22 cellular contexts compared by ENCODE assay signal in genomic region chr2:38068228-38068627, GRCh38. TPM values are rescaled to one million over a fixed set of nuclear protein-coding genes. Genes with fewer than 3 reads are reported as not detected.
DNase-seq lines count a peak whose midpoint lies in the region; ATAC-seq and TF ChIP-seq lines count a peak whose summit lies in the region.
"Had no signal": no experiment of that assay in that cellular context is flagged by ENCODE, and none has a peak within 500 bp of the region (broad histone marks: within the 10 kb centered on the region; RNA-seq: fewer than 3 reads in every experiment).

No MANE protein-coding gene starts in this region.

- 48 to 54% methylated on average over 4 of the region's 4 CpGs for WGBS in GM23248 (ENCODE audit: low coverage in 1 of 2, low lambda C conversion rate in 2 of 2, missing lambda C conversion rate in 2 of 2), 2 experiments
- WGBS in testis, 2 donors = 51 to 56% methylated on average over 4 of the region's 4 CpGs

- ATAC-seq in HG03097 (IDR thresholded peaks at IDR 0.05; ENCODE audit: low FRiP score, unreplicated experiment) = no peak
- ATAC-seq: foreskin keratinocyte; left cardiac atrium; naive thymus-derived CD8-positive, alpha-beta T cell; right lobe of liver; stimulated activated naive CD8-positive, alpha-beta T cell treated with anti-CD3 and anti-CD28 coated beads, Interleukin-15, amount 100 ng/mL, for 72 hours had no signal

- TF ChIP-seq POLR2A in testis (IDR thresholded peaks at IDR 0.05) = no peak

- no peaks in the 10 kb centered on the region for H4K20me1 ChIP-seq in GM23248 (ENCODE audit: insufficient read depth)

- peaks cover 12% of the 10 kb centered on the region; the same call in 1 of the 2 replicates for H3K36me3 ChIP-seq in GM23248 (ENCODE audit: low read depth)
- no peaks in the 10 kb centered on the region for H3K36me3 ChIP-seq in testis (ENCODE audit: low read depth, missing control alignments)
- H3K36me3 ChIP-seq: right lobe of liver, WERI-Rb-1 had no signal

- H3K9me3 ChIP-seq in GM23248 (ENCODE audit: low read depth) = no peaks in the 10 kb centered on the region
- no peaks in the 10 kb centered on the region for H3K9me3 ChIP-seq in testis
- H3K9me3 ChIP-seq: right lobe of liver had no signal

- H3K27me3 ChIP-seq in GM23248 (replicated peaks; ENCODE audit: insufficient read depth) = no peaks in the 10 kb centered on the region
- no peaks in the 10 kb centered on the region for H3K27me3 ChIP-seq in testis
- H3K27me3 ChIP-seq: right lobe of liver had no signal

- peaks cover 6% of the 10 kb centered on the region for H3K4me1 ChIP-seq in GM23248 (ENCODE audit: insufficient read depth)
- no peaks in the 10 kb centered on the region for H3K4me1 ChIP-seq in testis
- H3K4me1 ChIP-seq: foreskin keratinocyte, right lobe of liver had no signal

- H3K27ac ChIP-seq in GM23248 = no peak overlapping the region
- H3K27ac ChIP-seq in testis = peak overlapping the region; percentile 50 to 88
- H3K27ac ChIP-seq: C4-2B, foreskin keratinocyte, right lobe of liver, WERI-Rb-1 had no signal

- in situ Hi-C loops in GM23248 (cut with MboI) (no loop called here), astrocyte of the spinal cord (cut with HindIII; ENCODE audit: low sequenced_read_pairs) (no loop called here)

- H2AFZ ChIP-seq in GM23248 = no peak overlapping the region

- peaks cover 28% of the 10 kb centered on the region for H3F3A ChIP-seq in GM23248 (ENCODE audit: insufficient read depth)

- peak overlapping the region; percentile 43 for H3K4me3 ChIP-seq in GM23248
- peak overlapping the region; percentile 34 for H3K4me3 ChIP-seq in astrocyte of the spinal cord (ENCODE audit: low read depth, low read length)
- peak overlapping the region in 1 of 2 donors; percentile 17 for H3K4me3 ChIP-seq in testis
- H3K4me3 ChIP-seq: right lobe of liver had no signal

- H3K79me2 ChIP-seq in GM23248 (ENCODE audit: insufficient read depth) = no peaks in the 10 kb centered on the region

- intact Hi-C loops in testis (cut with DNase I; ENCODE audit: low total_unique reads) = no loop called here

- no peak overlapping the region for H3K9ac ChIP-seq in GM23248

- H3K4me2 ChIP-seq in GM23248 (ENCODE audit: unreplicated experiment) = peak overlapping the region; percentile 30

- TF ChIP-seq CTCF in astrocyte of the spinal cord (IDR thresholded peaks at IDR 0.05; ENCODE audit: low read depth, low read length) (no peak), testis (IDR thresholded peaks at IDR 0.05) (no peak)

- peak; percentile 34 for DNase-seq in GM23248
- DNase-seq in astrocyte of the spinal cord (ENCODE audit: low read depth, low spot score) = no peak
- peak; percentile 69 for DNase-seq in iris pigment epithelial cell (ENCODE audit: low read depth)
- DNase-seq in testis = no peak
- no peak for DNase-seq in stimulated activated CD4-positive, alpha-beta T cell treated with anti-CD3 and anti-CD28 coated beads, Interleukin-4, amount 100 ng/mL, for 1 hour
- DNase-seq in NCI-H1105 treated with DMSO at 0.1 percent for 48 hours (lab: John Stamatoyannopoulos, UW) = no peak
- DNase-seq: activated CD4-positive, alpha-beta T cell treated with anti-CD3 and anti-CD28 coated beads, Interleukin-2, amount 50 U/mL, for 1 hour; aorta; foreskin keratinocyte; left cardiac atrium; naive thymus-derived CD8-positive, alpha-beta T cell; NCI-H1092 treated with DMSO at 0.1 percent for 48 hours; NCI-H2029; NCI-H226; NCI-H774; right lobe of liver; stimulated activated naive CD8-positive, alpha-beta T cell treated with anti-CD3 and anti-CD28 coated beads, Interleukin-15, amount 100 ng/mL, for 72 hours; trophoblast cell; WERI-Rb-1 had no signal

- H3K9me2 ChIP-seq in GM23248 (ENCODE audit: insufficient read depth) = no peaks in the 10 kb centered on the region

RNA-seq across cellular contexts. Expression of gene CYP1B1, which starts 7.7 kb away (rescaled TPM):
- total RNA-seq in GM23248 (2014; rRNA removed; shearing (Covaris generic)) = 51.0 and 56.0 TPM in 2 replicates
- polyA plus RNA-seq in GM23248 (2016; fragmentation: Nextera tagmentation; extraction: Ambion mirVana) (112 and 116 TPM in 2 replicates), testis (ENCODE audit: insufficient read depth, low read depth, low replicate concordance) (18.5 TPM)
- total RNA-seq in testis = 10 to 100 TPM; 14.3 to 36.9 TPM
- total RNA-seq: endothelial cell of umbilical vein had no signal

Comparison
In these comparisons a context has a peak if more than half of its experiments do, and no peak if none do; other contexts are left out.
1. DNase-seq: peak in GM23248 (single experiment) and iris pigment epithelial cell (single experiment); none in astrocyte of the spinal cord (single experiment), testis (single experiment), stimulated activated CD4-positive, alpha-beta T cell treated with anti-CD3 and anti-CD28 coated beads, Interleukin-4, amount 100 ng/mL, for 1 hour (single experiment) and NCI-H1105 treated with DMSO at 0.1 percent for 48 hours (single experiment).